In the genomic region with DNA sequence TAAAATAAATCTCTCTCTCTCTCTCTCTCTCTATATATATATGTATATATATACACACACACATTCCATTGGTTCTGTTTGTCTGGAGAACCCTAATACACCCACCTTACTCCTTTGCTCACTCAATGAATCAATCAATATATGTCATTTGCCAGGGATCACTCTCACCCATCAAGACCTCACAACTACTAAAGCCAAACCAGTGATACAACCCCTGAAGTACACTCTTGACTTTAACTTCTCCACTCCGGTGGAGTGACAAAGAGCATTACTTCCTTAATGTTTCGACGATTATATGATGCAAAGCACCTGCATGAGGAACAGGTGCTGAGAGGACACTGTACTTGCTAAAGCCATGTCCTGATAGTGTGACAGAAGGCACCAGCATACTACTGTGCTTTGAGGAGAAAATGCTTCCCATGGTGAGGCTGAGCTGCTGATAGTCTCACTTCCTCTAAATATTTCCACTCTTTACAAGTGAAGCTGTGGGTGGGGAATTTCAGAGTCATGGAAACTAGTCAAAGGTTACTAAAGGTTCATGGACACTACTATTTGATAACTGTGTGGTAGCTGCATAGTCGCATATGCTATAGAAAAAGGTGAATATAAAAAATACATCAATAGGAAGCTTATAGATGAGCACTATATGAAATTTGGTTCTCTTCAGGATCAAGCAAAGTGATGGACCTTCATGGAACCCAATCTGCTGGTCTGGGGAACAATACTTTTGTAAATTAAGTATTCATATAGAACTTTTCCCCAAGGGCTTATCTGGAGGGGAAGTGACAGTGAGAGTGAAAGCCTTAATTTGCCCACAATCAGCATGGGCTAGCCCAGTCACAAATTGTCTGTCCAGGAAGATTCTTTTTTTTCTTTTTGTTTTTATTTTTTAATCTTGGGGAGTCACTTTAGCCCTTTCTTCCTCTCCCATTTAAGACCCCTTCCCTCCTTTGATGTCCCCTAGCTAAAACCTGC, we compare ENCODE assay signal across 8 cellular contexts.
A peak's percentile ranks its signal among the peaks of the same experiment; 100 is the strongest.
DNase-seq lines count a peak whose midpoint lies in the region; ATAC-seq and TF ChIP-seq lines count a peak whose summit lies in the region.

No MANE protein-coding gene starts in this region.

- H3K4me1 ChIP-seq in BLaER1 treated with 17β-estradiol and CSF1 and Interleukin-3, amounts not matched to agents 10 nM and 100 nM, result peaks cover 11 to 96% (median 17%) of the 10 kb centered on the region in 10 experiments
- H3K4me1 ChIP-seq in esophagus muscularis mucosa, result peaks cover 0 to 8% (median 6%) of the 10 kb centered on the region in 4 donors

- no peaks in the 10 kb centered on the region for H4K20me1 ChIP-seq in BLaER1 treated with 17β-estradiol and CSF1 and Interleukin-3, amounts not matched to agents 10 nM and 100 nM

- intact Hi-C loops in activated T-helper 1 cell treated with anti-CD3 and anti-CD28 coated beads, Interleukin-12 subunit alpha, Interleukin-12 subunit beta, Interleukin-2, Interleukin-4 antibody, amounts not matched to agents 30 ng/mL and 10 ng/mL and 1 ng/mL, durations not matched to agents 14 hours and 24 hours and 36 hours (cut with micrococcal nuclease), result loop anchor here (1.0 to 2.0 kb wide), 6 partner anchors 8 to 50 kb away; no protein-coding TSS in a partner anchor
- intact Hi-C loops in esophagus muscularis mucosa (cut with DNase I), result no loop called here

- peaks cover 0 to 51% (median 22%) of the 10 kb centered on the region in 11 experiments; a peak in 18 of 22 replicates for H3K9me3 ChIP-seq in BLaER1 treated with 17β-estradiol and CSF1 and Interleukin-3, amounts not matched to agents 10 nM and 100 nM (replicated peaks in 1 of 11)
- no peaks in the 10 kb centered on the region for H3K9me3 ChIP-seq in esophagus muscularis mucosa

- H3K4me3 ChIP-seq in BLaER1 treated with 17β-estradiol and CSF1 and Interleukin-3, amounts not matched to agents 10 nM and 100 nM, result peak overlapping the region in 1 of 10 experiments; percentile 17; a peak in 2 of 20 replicates
- no peak overlapping the region for H3K4me3 ChIP-seq in esophagus muscularis mucosa

- peak overlapping the region; percentile 65 for H3K4me3 Mint-ChIP-seq in activated T-helper 1 cell treated with anti-CD3 and anti-CD28 coated beads, Interleukin-12 subunit alpha, Interleukin-12 subunit beta, Interleukin-2, Interleukin-4 antibody, amounts not matched to agents 30 ng/mL and 10 ng/mL and 1 ng/mL, durations not matched to agents 14 hours and 24 hours and 36 hours

- no peaks in the 10 kb centered on the region for H3K27me3 ChIP-seq in BLaER1 treated with 17β-estradiol and CSF1 and Interleukin-3, amounts not matched to agents 10 nM and 100 nM
- H3K27me3 ChIP-seq in esophagus muscularis mucosa, result no peaks in the 10 kb centered on the region

- TF ChIP-seq POLR2A in esophagus muscularis mucosa (IDR thresholded peaks at IDR 0.05; ENCODE audit: low read depth), result no peak

- H3K9me3 Mint-ChIP-seq in activated T-helper 1 cell treated with anti-CD3 and anti-CD28 coated beads, Interleukin-12 subunit alpha, Interleukin-12 subunit beta, Interleukin-2, Interleukin-4 antibody, amounts not matched to agents 30 ng/mL and 10 ng/mL and 1 ng/mL, durations not matched to agents 14 hours and 24 hours and 36 hours, result peaks cover 16% of the 10 kb centered on the region

- no peak for TF ChIP-seq EP300 in esophagus muscularis mucosa (IDR thresholded peaks at IDR 0.05)

- H3K36me3 ChIP-seq in BLaER1 treated with 17β-estradiol and CSF1 and Interleukin-3, amounts not matched to agents 10 nM and 100 nM, result peaks cover 0 to 29% (median 4%) of the 10 kb centered on the region in 11 experiments; a peak in 8 of 22 replicates
- no peaks in the 10 kb centered on the region for H3K36me3 ChIP-seq in esophagus muscularis mucosa

- peaks cover 72% of the 10 kb centered on the region for H3K4me1 Mint-ChIP-seq in activated T-helper 1 cell treated with anti-CD3 and anti-CD28 coated beads, Interleukin-12 subunit alpha, Interleukin-12 subunit beta, Interleukin-2, Interleukin-4 antibody, amounts not matched to agents 30 ng/mL and 10 ng/mL and 1 ng/mL, durations not matched to agents 14 hours and 24 hours and 36 hours (ENCODE audit: low read depth)

- peak overlapping the region; percentile 11 to 92 (median 58); a peak in 21 of 22 replicates for H3K4me2 ChIP-seq in BLaER1 treated with 17β-estradiol and CSF1 and Interleukin-3, amounts not matched to agents 10 nM and 100 nM

- WGBS in esophagus muscularis mucosa, result 87% methylated on average over 4 of the region's 4 CpGs

- H3K36me3 Mint-ChIP-seq in activated T-helper 1 cell treated with anti-CD3 and anti-CD28 coated beads, Interleukin-12 subunit alpha, Interleukin-12 subunit beta, Interleukin-2, Interleukin-4 antibody, amounts not matched to agents 30 ng/mL and 10 ng/mL and 1 ng/mL, durations not matched to agents 14 hours and 24 hours and 36 hours (ENCODE audit: low read depth), result peaks cover 63% of the 10 kb centered on the region

- ATAC-seq in GM19043 (IDR thresholded peaks at IDR 0.05; ENCODE audit: low read depth, unreplicated experiment) (peak; percentile 88), HG03139 (IDR thresholded peaks at IDR 0.05; ENCODE audit: unreplicated experiment) (peak; percentile 81)

- H3K27ac ChIP-seq in BLaER1 treated with 17β-estradiol and CSF1 and Interleukin-3, amounts not matched to agents 10 nM and 100 nM, result peak overlapping the region in 5 of 11 experiments; percentile 20 to 80 (median 67); a peak in 7 of 22 replicates
- no peak overlapping the region for H3K27ac ChIP-seq in esophagus muscularis mucosa (replicated peaks in 1 of 4)

- peak overlapping the region; percentile 94 for H3K27ac Mint-ChIP-seq in activated T-helper 1 cell treated with anti-CD3 and anti-CD28 coated beads, Interleukin-12 subunit alpha, Interleukin-12 subunit beta, Interleukin-2, Interleukin-4 antibody, amounts not matched to agents 30 ng/mL and 10 ng/mL and 1 ng/mL, durations not matched to agents 14 hours and 24 hours and 36 hours

- TF ChIP-seq CTCF in esophagus muscularis mucosa (IDR thresholded peaks at IDR 0.05), result no peak

- H3K9ac ChIP-seq in BLaER1 treated with 17β-estradiol and CSF1 and Interleukin-3, amounts not matched to agents 10 nM and 100 nM, result peak overlapping the region in 3 of 11 experiments; percentile 57 to 65 (median 60); a peak in 6 of 22 replicates

- H3K27me3 Mint-ChIP-seq in activated T-helper 1 cell treated with anti-CD3 and anti-CD28 coated beads, Interleukin-12 subunit alpha, Interleukin-12 subunit beta, Interleukin-2, Interleukin-4 antibody, amounts not matched to agents 30 ng/mL and 10 ng/mL and 1 ng/mL, durations not matched to agents 14 hours and 24 hours and 36 hours (ENCODE audit: insufficient read depth), result no peaks in the 10 kb centered on the region

- DNase-seq in activated T-helper 1 cell treated with anti-CD3 and anti-CD28 coated beads, Interleukin-12 subunit alpha, Interleukin-12 subunit beta, Interleukin-2, Interleukin-4 antibody, amounts not matched to agents 30 ng/mL and 10 ng/mL and 1 ng/mL, durations not matched to agents 14 hours and 24 hours and 36 hours (ENCODE audit: low spot score), result no peak
- DNase-seq in NCI-H2227 treated with DMSO at 0.1 percent for 48 hours (lab: John Stamatoyannopoulos, UW), result no peak
- DNase-seq in NCI-H345 (lab: John Stamatoyannopoulos, UW), result no peak
- no peak for DNase-seq in NCI-H82 treated with DMSO at 0.1 percent for 48 hours (lab: John Stamatoyannopoulos, UW; ENCODE audit: unreplicated experiment)
- no peak for DNase-seq in esophagus muscularis mucosa (ENCODE audit: extremely low spot score)
